ENCODE assay signal across 22 cellular contexts in the genomic region with DNA sequence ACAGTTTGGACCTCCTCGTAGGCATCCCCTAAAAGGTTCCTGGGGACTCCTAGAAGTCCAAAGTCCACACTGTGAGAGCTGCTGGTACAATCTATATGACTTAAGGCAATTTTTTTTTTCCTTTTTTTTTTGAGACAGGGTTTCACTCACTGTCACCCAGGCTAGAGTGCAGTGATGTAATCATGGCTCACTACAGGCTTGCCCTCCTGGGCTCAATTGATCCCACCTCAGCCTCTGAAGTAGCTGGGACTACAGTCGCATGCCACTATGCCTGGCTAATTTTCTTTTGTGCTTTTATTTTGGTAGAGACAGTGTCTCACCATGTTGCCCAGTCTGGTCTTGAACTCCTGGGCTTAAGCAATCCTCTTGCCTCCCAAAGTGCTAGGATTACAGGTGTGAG.
"Had no signal": no experiment of that assay in that cellular context is flagged by ENCODE, and none has a peak within 500 bp of the region (broad histone marks: within the 10 kb centered on the region; RNA-seq: fewer than 3 reads in every experiment).

No MANE protein-coding gene starts in this region.

- ATAC-seq: pancreas; sciatic nerve; stimulated activated naive B cell treated with anti-CD40 and anti-IgM and Interleukin-4, amounts not matched to agents 10 μg/mL and 1 μg/mL and 100 μg/mL, for 72 hours; stimulated activated naive CD8-positive, alpha-beta T cell treated with anti-CD3 and anti-CD28 coated beads, Interleukin-15, amount 100 ng/mL, for 72 hours had no signal

- H3K27ac ChIP-seq: colonic mucosa, hepatocyte, pancreas, prostate gland, spleen, thoracic aorta, transverse colon had no signal

- H2AFZ ChIP-seq: hepatocyte had no signal

- DNase-seq: colonic mucosa; dermis blood vessel endothelial cell; endodermal cell; foreskin melanocyte; head of caudate nucleus; mesendoderm; naive B cell; occipital lobe; pancreas; retina; spleen; stimulated activated CD4-positive, alpha-beta T cell treated with anti-CD3 and anti-CD28 coated beads, Interleukin-15, amount 100 ng/mL, for 24 hours; stimulated activated CD4-positive, alpha-beta T cell treated with anti-CD3 and anti-CD28 coated beads, Interleukin-1b, Interleukin-23, amount 100 ng/mL, for 48 hours; stimulated activated CD4-positive, alpha-beta T cell treated with anti-CD3 and anti-CD28 coated beads, Interleukin-4, amount 100 ng/mL, for 24 hours; stimulated activated naive B cell treated with anti-CD40 and anti-IgM and Interleukin-4, amounts not matched to agents 10 μg/mL and 1 μg/mL and 100 μg/mL, for 72 hours; stimulated activated naive CD8-positive, alpha-beta T cell treated with anti-CD3 and anti-CD28 coated beads, Interleukin-15, amount 100 ng/mL, for 72 hours; transverse colon had no signal

- H3K36me3 ChIP-seq: colonic mucosa, prostate gland had no signal

- H3K27me3 Mint-ChIP-seq: naive B cell; stimulated activated naive B cell treated with anti-CD40 and anti-IgM and Interleukin-4, amounts not matched to agents 10 μg/mL and 1 μg/mL and 100 μg/mL, for 72 hours; stimulated activated naive CD8-positive, alpha-beta T cell treated with anti-CD3 and anti-CD28 coated beads, Interleukin-15, amount 100 ng/mL, for 72 hours had no signal

- H3K4me2 ChIP-seq: hepatocyte had no signal

- H3K9me3 ChIP-seq: colonic mucosa, pancreas, prostate gland, spleen, thoracic aorta, transverse colon had no signal

- H3K4me3 Mint-ChIP-seq: endodermal cell; naive B cell; nephron; stimulated activated naive B cell treated with anti-CD40 and anti-IgM and Interleukin-4, amounts not matched to agents 10 μg/mL and 1 μg/mL and 100 μg/mL, for 72 hours; stimulated activated naive CD8-positive, alpha-beta T cell treated with anti-CD3 and anti-CD28 coated beads, Interleukin-15, amount 100 ng/mL, for 72 hours had no signal

- H3K27ac Mint-ChIP-seq: endodermal cell; stimulated activated naive B cell treated with anti-CD40 and anti-IgM and Interleukin-4, amounts not matched to agents 10 μg/mL and 1 μg/mL and 100 μg/mL, for 72 hours; stimulated activated naive CD8-positive, alpha-beta T cell treated with anti-CD3 and anti-CD28 coated beads, Interleukin-15, amount 100 ng/mL, for 72 hours had no signal

- H3K79me2 ChIP-seq: hepatocyte had no signal

- H3K4me3 ChIP-seq: colonic mucosa, hepatocyte, pancreas, prostate gland, spleen, thoracic aorta, transverse colon had no signal

- H3K9me3 Mint-ChIP-seq: endodermal cell; naive B cell; nephron; stimulated activated naive B cell treated with anti-CD40 and anti-IgM and Interleukin-4, amounts not matched to agents 10 μg/mL and 1 μg/mL and 100 μg/mL, for 72 hours; stimulated activated naive CD8-positive, alpha-beta T cell treated with anti-CD3 and anti-CD28 coated beads, Interleukin-15, amount 100 ng/mL, for 72 hours had no signal
